Comparison of ENCODE assay signal across 30 cellular contexts in genomic region chr10:70750156-70750703, GRCh38. TPM values are rescaled to one million over a fixed set of nuclear protein-coding genes. Genes with fewer than 3 reads are reported as not detected.
"Had no signal": no experiment of that assay in that cellular context is flagged by ENCODE, and none has a peak within 500 bp of the region (broad histone marks: within the 10 kb centered on the region; RNA-seq: fewer than 3 reads in every experiment).

No MANE protein-coding gene starts in this region.

- H3K9me3 ChIP-seq: breast epithelium had no signal

- H3K4me1 ChIP-seq: breast epithelium had no signal

- H3K36me3 Mint-ChIP-seq: activated CD8-positive, alpha-beta memory T cell treated with anti-CD3 and anti-CD28 coated beads, Interleukin-2, amount 10 ng/mL, durations not matched to agents 7 days and 5 days; activated naive CD4-positive, alpha-beta T cell treated with anti-CD3 and anti-CD28 coated beads, Interleukin-2, amount 50 U/mL, for 24 hours had no signal

- H3K9me3 Mint-ChIP-seq: activated naive CD4-positive, alpha-beta T cell treated with anti-CD3 and anti-CD28 coated beads, Interleukin-2, amount 50 U/mL, for 24 hours; activated T-cell treated with anti-CD3 and anti-CD28 coated beads, Interleukin-2, amount 50 U/mL, for 24 hours had no signal

- H3K4me1 Mint-ChIP-seq: activated CD8-positive, alpha-beta memory T cell treated with anti-CD3 and anti-CD28 coated beads, Interleukin-2, amount 10 ng/mL, durations not matched to agents 7 days and 5 days; activated naive CD4-positive, alpha-beta T cell treated with anti-CD3 and anti-CD28 coated beads, Interleukin-2, amount 50 U/mL, for 24 hours had no signal

- H3K4me3 Mint-ChIP-seq: activated CD8-positive, alpha-beta memory T cell treated with anti-CD3 and anti-CD28 coated beads, Interleukin-2, amount 10 ng/mL, durations not matched to agents 7 days and 5 days; activated naive CD4-positive, alpha-beta T cell treated with anti-CD3 and anti-CD28 coated beads, Interleukin-2, amount 50 U/mL, for 24 hours; activated T-cell treated with anti-CD3 and anti-CD28 coated beads, Interleukin-2, amount 50 U/mL, for 24 hours; activated T-helper 1 cell treated with anti-CD3 and anti-CD28 coated beads, Interleukin-12 subunit alpha, Interleukin-12 subunit beta, Interleukin-2, Interleukin-4 antibody, amounts not matched to agents 30 ng/mL and 10 ng/mL and 1 ng/mL, durations not matched to agents 14 hours and 24 hours and 36 hours had no signal

- DNase-seq: activated CD4-positive, alpha-beta T cell treated with anti-CD3 and anti-CD28 coated beads for 48 hours; activated CD4-positive, alpha-beta T cell treated with anti-CD3 and anti-CD28 coated beads, Interleukin-2, amount 50 U/mL, for 4 hours; activated CD4-positive, CD25-positive, alpha-beta regulatory T cell treated with anti-CD3 and anti-CD28 coated beads, Interleukin-2, amount 50 U/mL, for 72 hours; activated CD8-positive, alpha-beta memory T cell treated with anti-CD3 and anti-CD28 coated beads, Interleukin-2, amount 10 ng/mL, durations not matched to agents 7 days and 5 days; activated effector memory CD4-positive, alpha-beta T cell treated with Interleukin-2 at 50 U/mL for 16 hours; activated naive CD4-positive, alpha-beta T cell; activated T-cell treated with anti-CD3 and anti-CD28 coated beads, Interleukin-2, amount 50 U/mL, for 24 hours; IMR-90; KG1; NCI-H1092; NCI-H1417 treated with DMSO at 0.1 percent for 48 hours; NCI-H1694; NCI-H2029; NCI-H2107; NCI-H2171 treated with DMSO at 0.1 percent for 48 hours; NCI-H345; NCI-H510A; NCI-H526 treated with DMSO at 0.1 percent for 48 hours; NCI-H82; SW 1271 had no signal

- H3K27ac Mint-ChIP-seq: activated CD8-positive, alpha-beta memory T cell treated with anti-CD3 and anti-CD28 coated beads, Interleukin-2, amount 10 ng/mL, durations not matched to agents 7 days and 5 days; activated naive CD4-positive, alpha-beta T cell treated with anti-CD3 and anti-CD28 coated beads, Interleukin-2, amount 50 U/mL, for 24 hours; activated T-cell treated with anti-CD3 and anti-CD28 coated beads, Interleukin-2, amount 50 U/mL, for 24 hours; activated T-helper 1 cell treated with anti-CD3 and anti-CD28 coated beads, Interleukin-12 subunit alpha, Interleukin-12 subunit beta, Interleukin-2, Interleukin-4 antibody, amounts not matched to agents 30 ng/mL and 10 ng/mL and 1 ng/mL, durations not matched to agents 14 hours and 24 hours and 36 hours had no signal

- H3K27ac ChIP-seq: breast epithelium, SK-N-MC had no signal

- ATAC-seq: activated CD8-positive, alpha-beta memory T cell treated with anti-CD3 and anti-CD28 coated beads, Interleukin-2, amount 10 ng/mL, durations not matched to agents 7 days and 5 days had no signal

- H3K27me3 ChIP-seq: breast epithelium had no signal

- H3K4me3 ChIP-seq: breast epithelium, SK-N-MC had no signal

- H3K36me3 ChIP-seq: breast epithelium had no signal

- H3K27me3 Mint-ChIP-seq: activated naive CD4-positive, alpha-beta T cell treated with anti-CD3 and anti-CD28 coated beads, Interleukin-2, amount 50 U/mL, for 24 hours; activated T-cell treated with anti-CD3 and anti-CD28 coated beads, Interleukin-2, amount 50 U/mL, for 24 hours had no signal

RNA-seq across cellular contexts. Expression of gene TBATA, which starts 34.9 kb away (rescaled TPM):
- total RNA-seq: activated CD8-positive, alpha-beta memory T cell treated with anti-CD3 and anti-CD28 coated beads, Interleukin-2, amount 10 ng/mL, durations not matched to agents 7 days and 5 days; activated T-helper 1 cell treated with anti-CD3 and anti-CD28 coated beads, Interleukin-12 subunit alpha, Interleukin-12 subunit beta, Interleukin-2, Interleukin-4 antibody, amounts not matched to agents 30 ng/mL and 10 ng/mL and 1 ng/mL, durations not matched to agents 14 hours and 24 hours and 36 hours; aorta; breast epithelium; IMR-90; LHCN-M2; M059J; OCI-LY7; RPMI7951; T-helper 1 cell treated with Interleukin-12 subunit alpha and Interleukin-12 subunit beta and Interleukin-4 antibody, amounts not matched to agents 30 ng/mL and 1 ng/mL, for 36 hours had no signal
